ENCODE assay signal across 1 cellular context in the genomic region with DNA sequence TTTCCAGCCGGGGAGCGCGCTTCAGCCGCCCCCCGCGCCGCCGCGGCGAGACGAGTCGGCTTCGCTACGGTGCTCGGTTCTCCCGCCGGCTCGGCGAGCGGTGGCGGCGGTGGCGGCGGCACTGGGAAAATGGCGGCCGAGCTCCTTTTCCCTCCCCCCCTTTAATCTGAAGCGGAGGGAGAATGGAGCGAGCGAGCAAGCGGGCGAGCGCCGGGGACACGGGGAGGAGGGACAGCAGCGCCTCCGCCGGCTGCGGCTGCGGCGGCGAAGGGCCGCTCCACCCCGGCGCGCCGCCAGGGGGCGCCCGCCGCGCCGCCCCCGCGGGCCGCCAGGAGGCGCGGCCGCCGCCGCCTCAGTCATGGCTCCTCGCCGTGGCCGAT.
TF ChIP-seq lines count a peak whose summit lies in the region.

TSS of gene KANSL1 (minus strand) at position 184 of the 380 bp plus-strand sequence. CDS start 21,286 bp downstream, outside the sequence.

TF ChIP-seq in HepG2, 621 proteins besides CTCF, POLR2A, EP300 and RAD21 (continued from another document):
- TF ChIP-seq E2F5 (CRISPR knock-in tag; conservative IDR thresholded peaks at IDR 0.05): no peak
- TF ChIP-seq XRCC5 (optimal IDR thresholded peaks at IDR 0.05; ENCODE audit: low read length): peak; percentile 52
- peak; percentile 56 for TF ChIP-seq TARDBP (CRISPR knock-in tag; IDR thresholded peaks at IDR 0.05)
- TF ChIP-seq ZNF703 (CRISPR knock-in tag; IDR thresholded peaks at IDR 0.05; ENCODE audit: borderline replicate concordance): 0 out of 2 replicates have a peak, but pooled peaks have one; percentile 22
- no peak for TF ChIP-seq FOXK2 (IDR thresholded peaks at IDR 0.05)
- peak; percentile 7; the same call in 1 of the 2 replicates for TF ChIP-seq BORCS8-MEF2B (CRISPR knock-in tag; IDR thresholded peaks at IDR 0.05)
